ENCODE assay signal across 16 cellular contexts in the genomic region with DNA sequence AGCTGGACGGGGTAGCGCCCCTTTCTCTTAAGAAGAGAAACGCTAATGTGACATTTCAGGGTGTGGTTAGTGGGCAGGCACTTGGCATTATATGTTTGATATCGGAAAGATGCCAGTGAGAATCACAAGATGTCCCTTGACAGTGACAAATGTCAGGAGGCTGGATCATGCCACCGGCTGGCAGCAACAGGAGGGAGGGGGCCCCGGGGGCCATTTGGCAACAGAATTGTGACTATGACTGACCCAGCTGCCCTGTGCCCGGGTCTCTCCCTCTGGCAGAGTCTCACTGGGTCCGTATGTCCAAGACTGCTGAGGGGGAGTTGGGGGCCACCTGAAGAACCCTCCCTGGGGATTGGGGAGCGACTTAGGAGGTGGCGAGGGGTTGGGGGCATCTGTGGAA. TPM values are rescaled to one million over a fixed set of nuclear protein-coding genes. Genes with fewer than 3 reads are reported as not detected.
A peak's percentile ranks its signal among the peaks of the same experiment; 100 is the strongest.
DNase-seq lines count a peak whose midpoint lies in the region; ATAC-seq and TF ChIP-seq lines count a peak whose summit lies in the region.
"Had no signal": no experiment of that assay in that cellular context is flagged by ENCODE, and none has a peak within 500 bp of the region (broad histone marks: within the 10 kb centered on the region; RNA-seq: fewer than 3 reads in every experiment).

No MANE protein-coding gene starts in this region.

- H3K9me3 ChIP-seq in gastrocnemius medialis: no peaks in the 10 kb centered on the region
- H3K9me3 ChIP-seq: BLaER1, Caco-2 had no signal

- H3K4me3 ChIP-seq in gastrocnemius medialis: no peak overlapping the region
- H3K4me3 ChIP-seq: BLaER1 had no signal

- peak overlapping the region; percentile 44 to 77 (median 74) for H3K27ac ChIP-seq in gastrocnemius medialis
- H3K27ac ChIP-seq: BLaER1 had no signal

- in situ Hi-C loops in gastrocnemius medialis (cut with MboI; ENCODE audit: low sequenced_read_pairs in 4 of 4): no loop called here

- ATAC-seq in Right ventricle myocardium inferior: no peak
- ATAC-seq in left cardiac atrium: no peak
- ATAC-seq in left ventricle myocardium superior: peak; percentile 1
- peak; percentile 18 to 40 for ATAC-seq in gastrocnemius medialis
- ATAC-seq in HG02623 (IDR thresholded peaks at IDR 0.05; ENCODE audit: unreplicated experiment): no peak

- intact Hi-C loops in Right ventricle myocardium inferior (cut with DNase I): no loop called here
- intact Hi-C loops in left cardiac atrium (cut with DNase I): loop anchor here in 1 of 2 donors (5.0 kb wide), 1 partner anchor 75 kb away; no protein-coding TSS in a partner anchor
- intact Hi-C loops in left ventricle myocardium superior (cut with micrococcal nuclease): no loop called here
- intact Hi-C loops in gastrocnemius medialis (cut with DNase I; ENCODE audit: low total_unique reads): loop anchor here (1.0 kb wide), 1 partner anchor 30 kb away; no protein-coding TSS in a partner anchor

- no peak for TF ChIP-seq CTCF in gastrocnemius medialis (IDR thresholded peaks at IDR 0.05 in 4 of 5, conservative IDR thresholded peaks at IDR 0.05 in 1 of 5)

- peaks cover 20 to 28% of the 10 kb centered on the region in 2 donors for H3K4me1 ChIP-seq in gastrocnemius medialis

- H3K36me3 ChIP-seq in gastrocnemius medialis: peaks cover 0 to 62% of the 10 kb centered on the region in 2 donors

- no peaks in the 10 kb centered on the region for H3K27me3 ChIP-seq in gastrocnemius medialis
- H3K27me3 ChIP-seq: BLaER1 had no signal

- DNase-seq in Right ventricle myocardium inferior (ENCODE audit: missing footprints) (peak; percentile 69), left cardiac atrium (no peak), HUDEP-2 (lab: John Stamatoyannopoulos, UW; ENCODE audit: unreplicated experiment in 76 of 76) (peak in 72 of 76 experiments; percentile 32 to 96 (median 73)), left ventricle myocardium superior (peak; percentile 56), gastrocnemius medialis (peak; percentile 27 to 71), kidney tubule cell (ENCODE audit: low spot score) (no peak)
- DNase-seq: 8988T; AML-193; Caco-2; CD8-positive, alpha-beta memory T cell; DND-41; GDM1; GOT3; H9 had no signal

- no peak for TF ChIP-seq POLR2A in gastrocnemius medialis (IDR thresholded peaks at IDR 0.05)

RNA-seq across cellular contexts. Expression of a gene that starts 4.8 kb away (rescaled TPM):
- total RNA-seq in Right ventricle myocardium inferior (18.0 TPM), left cardiac atrium (10 to 100 TPM; 17.1 to 19.2 TPM), left ventricle myocardium superior (18.2 TPM), gastrocnemius medialis (10 to 100 TPM; 11.2 to 38.8 (median 18.0) TPM)

RNA-seq across cellular contexts. Expression of a gene that starts 18.9 kb away (rescaled TPM):
- 2.5 TPM for total RNA-seq in Right ventricle myocardium inferior
- total RNA-seq in left cardiac atrium: 1 to 10 TPM; 1.1 to 1.4 TPM
- 2.0 TPM for total RNA-seq in left ventricle myocardium superior
- under 1 TPM in 2 of 4 donors, not detected in 2; 0.55 to 0.61 TPM for total RNA-seq in gastrocnemius medialis
- total RNA-seq: Caco-2 had no signal

RNA-seq across cellular contexts. Expression of a gene that starts 49.0 kb away (rescaled TPM):
- total RNA-seq in Right ventricle myocardium inferior (15.4 TPM), left cardiac atrium (10 to 100 TPM; 11.0 to 12.3 TPM), left ventricle myocardium superior (15.7 TPM), gastrocnemius medialis (1 to 10 TPM; 2.7 to 7.2 (median 4.4) TPM)

RNA-seq across cellular contexts. Expression of a gene that starts 51.1 kb away (rescaled TPM):
- total RNA-seq in Right ventricle myocardium inferior (18.7 TPM), left cardiac atrium (10 to 100 TPM; 19.4 to 20.5 TPM), left ventricle myocardium superior (19.6 TPM), gastrocnemius medialis (10 to 100 TPM; 22.3 to 44.9 (median 33.7) TPM)

RNA-seq across cellular contexts. Expression of a gene that starts 51.2 kb away (rescaled TPM):
- total RNA-seq in Right ventricle myocardium inferior (0.76 TPM), left cardiac atrium (1 to 10 TPM in 1 of 2 donors, under 1 TPM in 1; 0.62 to 1.1 TPM), left ventricle myocardium superior (0.72 TPM), gastrocnemius medialis (1 to 10 TPM in 1 of 4 donors, under 1 TPM in 3; 0.19 to 1.0 (median 0.56) TPM)

Comparison
In these comparisons a context has a peak if more than half of its experiments do, and no peak if none do; other contexts are left out.
1. ATAC-seq: peak in left ventricle myocardium superior (single experiment) and gastrocnemius medialis (2 of 2); none in Right ventricle myocardium inferior (single experiment), left cardiac atrium (0 of 2) and HG02623 (single experiment).
2. DNase-seq: peak in Right ventricle myocardium inferior (single experiment), HUDEP-2 (72 of 76), left ventricle myocardium superior (single experiment) and gastrocnemius medialis (2 of 2); none in left cardiac atrium (single experiment) and kidney tubule cell (single experiment).